Comparison of ENCODE assay signal across 8 cellular contexts in the genomic region with DNA sequence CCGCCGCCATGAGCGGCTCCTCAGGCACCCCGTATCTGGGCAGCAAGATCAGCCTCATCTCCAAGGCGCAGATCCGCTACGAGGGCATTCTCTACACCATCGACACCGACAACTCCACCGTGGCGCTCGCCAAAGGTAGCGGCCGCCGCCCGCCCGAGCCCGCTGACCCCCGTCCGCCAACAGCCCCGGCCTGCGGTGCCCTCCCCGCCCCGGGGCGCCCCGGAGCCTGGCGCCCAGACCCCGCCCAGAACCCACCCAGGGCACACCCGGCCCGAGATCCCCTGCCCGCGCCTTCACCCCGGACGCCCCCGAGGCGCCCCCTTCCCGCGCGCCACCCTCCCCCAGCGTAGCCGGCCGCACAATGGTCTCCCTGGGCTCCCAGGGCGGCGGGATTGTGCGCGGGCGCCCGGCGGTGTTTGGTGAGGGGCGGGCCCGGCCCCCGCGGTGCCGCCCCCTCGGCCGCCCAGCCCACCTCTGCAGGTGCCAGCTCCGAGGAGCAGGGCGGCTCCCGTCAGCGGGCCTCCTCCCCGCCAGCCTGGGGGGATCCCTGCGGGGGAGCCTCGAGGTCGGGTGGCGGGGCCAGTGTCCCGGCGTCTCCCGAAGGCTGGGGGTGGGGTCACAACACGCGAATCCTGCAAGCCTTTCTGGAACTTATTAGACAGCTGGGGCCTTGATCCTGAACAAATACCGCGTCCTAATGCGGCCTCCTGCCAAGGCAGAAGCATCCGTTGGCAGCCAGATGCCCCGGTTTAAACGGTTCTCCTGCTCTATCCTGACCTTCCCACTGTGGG. TPM values are rescaled to one million over a fixed set of nuclear protein-coding genes. Genes with fewer than 3 reads are reported as not detected.
DNase-seq lines count a peak whose midpoint lies in the region; ATAC-seq and TF ChIP-seq lines count a peak whose summit lies in the region.

No MANE protein-coding gene starts in this region.

- peak overlapping the region; percentile 37 for H2AFZ ChIP-seq in smooth muscle cell (ENCODE audit: low read depth)

- peaks cover 20% of the 10 kb centered on the region for H3K36me3 ChIP-seq in BJ (ENCODE audit: control insufficient read depth, insufficient read depth, low read length)
- H3K36me3 ChIP-seq in iPS-15b (ENCODE audit: control insufficient read depth, insufficient read depth, low read length) = peaks cover 34% of the 10 kb centered on the region
- H3K36me3 ChIP-seq in smooth muscle cell (ENCODE audit: low read depth) = no peaks in the 10 kb centered on the region

- peaks cover 31% of the 10 kb centered on the region for H3K36me3 Mint-ChIP-seq in activated naive CD8-positive, alpha-beta T cell treated with anti-CD3 and anti-CD28 coated beads, Interleukin-2, amount 50 U/mL, for 24 hours (ENCODE audit: low read depth)

- WGBS in smooth muscle cell (ENCODE audit: low lambda C conversion rate) = under 1% methylated on average over 37 of the region's 76 CpGs

- peaks cover 47% of the 10 kb centered on the region for H4K20me1 ChIP-seq in smooth muscle cell (ENCODE audit: low read depth)

- H3K4me3 Mint-ChIP-seq in activated naive CD8-positive, alpha-beta T cell treated with anti-CD3 and anti-CD28 coated beads, Interleukin-2, amount 50 U/mL, for 24 hours = peak overlapping the region; percentile 81

- peak overlapping the region; percentile 97 for H3K4me2 ChIP-seq in smooth muscle cell

- peaks cover 39% of the 10 kb centered on the region for H3K4me1 Mint-ChIP-seq in activated naive CD8-positive, alpha-beta T cell treated with anti-CD3 and anti-CD28 coated beads, Interleukin-2, amount 50 U/mL, for 24 hours

- peak overlapping the region; percentile 52 for H3K27ac Mint-ChIP-seq in activated naive CD8-positive, alpha-beta T cell treated with anti-CD3 and anti-CD28 coated beads, Interleukin-2, amount 50 U/mL, for 24 hours

- no peaks in the 10 kb centered on the region for H3K27me3 Mint-ChIP-seq in activated naive CD8-positive, alpha-beta T cell treated with anti-CD3 and anti-CD28 coated beads, Interleukin-2, amount 50 U/mL, for 24 hours

- H3K9ac ChIP-seq in iPS-15b (ENCODE audit: low read depth, low read length) (peak overlapping the region; percentile 73), smooth muscle cell (ENCODE audit: low read depth) (peak overlapping the region; percentile 77)

- no peaks in the 10 kb centered on the region for H3F3A ChIP-seq in smooth muscle cell (ENCODE audit: low read depth)

- H3K4me1 ChIP-seq in iPS-15b (ENCODE audit: control insufficient read depth, insufficient read depth, low read length) = peaks cover 6% of the 10 kb centered on the region
- peaks cover 13% of the 10 kb centered on the region for H3K4me1 ChIP-seq in smooth muscle cell (ENCODE audit: low read depth)

- peaks cover 7% of the 10 kb centered on the region for H3K27me3 ChIP-seq in BJ (ENCODE audit: control insufficient read depth, insufficient read depth, low read length)
- H3K27me3 ChIP-seq in iPS-15b (ENCODE audit: control insufficient read depth, insufficient read depth, low read length) = no peaks in the 10 kb centered on the region
- no peaks in the 10 kb centered on the region for H3K27me3 ChIP-seq in smooth muscle cell (ENCODE audit: low read depth)

- peak; percentile 15 for ATAC-seq in GM18909 (IDR thresholded peaks at IDR 0.05; ENCODE audit: poor library complexity, unreplicated experiment)
- peak; percentile 9 for ATAC-seq in HG03139 (IDR thresholded peaks at IDR 0.05; ENCODE audit: unreplicated experiment)
- ATAC-seq in activated naive CD8-positive, alpha-beta T cell treated with anti-CD3 and anti-CD28 coated beads, Interleukin-2, amount 50 U/mL, for 24 hours = peak; percentile 8

- H3K9me3 ChIP-seq in iPS-15b (ENCODE audit: control insufficient read depth, insufficient read depth, low read length) (no peaks in the 10 kb centered on the region), smooth muscle cell (replicated peaks; ENCODE audit: low read depth) (no peaks in the 10 kb centered on the region)

- peak overlapping the region; percentile 73 for H3K4me3 ChIP-seq in BJ (ENCODE audit: low read depth, low read length)
- peak overlapping the region; percentile 86 for H3K4me3 ChIP-seq in iPS-15b (ENCODE audit: low read depth, low read length)
- peak overlapping the region; percentile 89 for H3K4me3 ChIP-seq in smooth muscle cell

- POLR2A ChIA-PET in BJ (lab: Charles Lee) = no interaction called here

- no peaks in the 10 kb centered on the region for H3K9me3 Mint-ChIP-seq in activated naive CD8-positive, alpha-beta T cell treated with anti-CD3 and anti-CD28 coated beads, Interleukin-2, amount 50 U/mL, for 24 hours

- H3K79me2 ChIP-seq in smooth muscle cell (ENCODE audit: low read depth) = peaks cover 23% of the 10 kb centered on the region

- TF ChIP-seq CTCF in BJ (IDR thresholded peaks at IDR 0.05; ENCODE audit: insufficient read depth, low read depth, low read length) (no peak), smooth muscle cell (IDR thresholded peaks at IDR 0.05; ENCODE audit: borderline replicate concordance, insufficient read depth, poor library complexity, severe bottlenecking) (no peak)

- CTCF ChIA-PET in BJ (lab: Yijun Ruan, JAX) = interaction anchor here (0.6 to 2.8 kb wide), 6 partner anchors 10 to 929 kb away, joined by 3 to 11 read pairs (median 4); no protein-coding TSS in a partner anchor

- H3K27ac ChIP-seq in smooth muscle cell (ENCODE audit: low read depth) = peak overlapping the region; percentile 51

- no peak for DNase-seq in BJ (ENCODE audit: low read depth)
- DNase-seq in OCI-M1 (lab: John Stamatoyannopoulos, UW) = peak; percentile 30
- peak; percentile 48 for DNase-seq in activated naive CD8-positive, alpha-beta T cell treated with anti-CD3 and anti-CD28 coated beads, Interleukin-2, amount 50 U/mL, for 24 hours
- DNase-seq in smooth muscle cell (lab: John Stamatoyannopoulos, UW; ENCODE audit: unreplicated experiment) = peak; percentile 33
- no peak for DNase-seq in occipital lobe (lab: John Stamatoyannopoulos, UW)

RNA-seq across cellular contexts. Expression of gene LSM14B, which starts 0.6 kb away (rescaled TPM):
- polyA plus RNA-seq in BJ (2011; rRNA removed) = 23.5 and 48.2 TPM in 2 replicates
- polyA minus RNA-seq in BJ (2011; rRNA and poly(A)+ RNA removed) = 22.5 and 29.6 TPM in 2 replicates
- total RNA-seq in smooth muscle cell = 21.5 and 22.7 TPM in 2 replicates
- 4.9 and 5.6 TPM in 2 replicates for polyA plus RNA-seq in smooth muscle cell
- 92.6 TPM for total RNA-seq in occipital lobe

RNA-seq across cellular contexts. Expression of gene PSMA7, which starts 20.3 kb away (rescaled TPM):
- 319 and 478 TPM in 2 replicates for polyA plus RNA-seq in BJ (2011; rRNA removed)
- polyA minus RNA-seq in BJ (2011; rRNA and poly(A)+ RNA removed) = 102 and 148 TPM in 2 replicates
- 297 and 376 TPM in 2 replicates for total RNA-seq in smooth muscle cell
- 461 and 473 TPM in 2 replicates for polyA plus RNA-seq in smooth muscle cell
- total RNA-seq in occipital lobe = 107 TPM

RNA-seq across cellular contexts. Expression of gene SS18L1, which starts 20.7 kb away (rescaled TPM):
- 5.4 and 6.7 TPM in 2 replicates for polyA plus RNA-seq in BJ (2011; rRNA removed)
- polyA minus RNA-seq in BJ (2011; rRNA and poly(A)+ RNA removed) = 8.2 and 10.9 TPM in 2 replicates
- 10.1 and 15.1 TPM in 2 replicates for total RNA-seq in smooth muscle cell
- 1.1 and 2.3 TPM in 2 replicates for polyA plus RNA-seq in smooth muscle cell
- 75.0 TPM for total RNA-seq in occipital lobe

RNA-seq across cellular contexts. Expression of gene TAF4, which starts 57.2 kb away (rescaled TPM):
- polyA plus RNA-seq in BJ (2011; rRNA removed) = 1.2 and 1.4 TPM in 2 replicates
- 1.5 and 2.2 TPM in 2 replicates for polyA minus RNA-seq in BJ (2011; rRNA and poly(A)+ RNA removed)
- total RNA-seq in smooth muscle cell = 7.4 and 8.5 TPM in 2 replicates
- 0.67 and 0.96 TPM in 2 replicates for polyA plus RNA-seq in smooth muscle cell
- total RNA-seq in occipital lobe = 8.6 TPM

RNA-seq across cellular contexts. Expression of gene MTG2, which starts 60.0 kb away (rescaled TPM):
- polyA plus RNA-seq in BJ (2011; rRNA removed) = 17.6 and 19.3 TPM in 2 replicates
- polyA minus RNA-seq in BJ (2011; rRNA and poly(A)+ RNA removed) = 9.1 and 12.5 TPM in 2 replicates
- total RNA-seq in smooth muscle cell = 19.9 and 21.9 TPM in 2 replicates
- 13.4 and 17.9 TPM in 2 replicates for polyA plus RNA-seq in smooth muscle cell
- total RNA-seq in occipital lobe = 14.8 TPM

Comparison
In these comparisons a context has a peak if more than half of its experiments do, and no peak if none do; other contexts are left out.
1. DNase-seq: peak in OCI-M1 (single experiment), activated naive CD8-positive, alpha-beta T cell treated with anti-CD3 and anti-CD28 coated beads, Interleukin-2, amount 50 U/mL, for 24 hours (single experiment) and smooth muscle cell (single experiment); none in BJ (single experiment) and occipital lobe (single experiment).
2. Peak in every context shown above with its lines, with median percentiles within 50 percentile points of each other: H3K4me3 ChIP-seq and ATAC-seq.